Comparison of ENCODE assay signal across 22 cellular contexts in the genomic region with DNA sequence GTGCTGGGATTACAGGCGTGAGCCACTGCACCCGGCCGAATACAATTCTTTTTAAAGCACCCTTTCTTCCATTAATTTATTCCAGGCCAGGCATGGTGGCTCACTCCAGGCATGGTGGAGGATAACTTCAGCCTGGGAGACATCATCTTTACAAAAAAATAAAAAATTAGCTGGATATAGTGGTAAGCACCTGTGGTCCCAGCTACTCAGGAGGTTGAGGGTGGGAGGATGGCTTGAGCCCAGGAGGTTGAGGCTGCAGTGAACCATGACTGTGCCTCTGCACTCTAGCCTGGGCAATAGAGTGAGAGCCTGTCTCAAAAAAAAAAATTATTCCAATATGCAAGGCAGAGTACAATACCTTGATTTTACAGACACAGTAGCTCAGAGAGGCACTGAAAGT.
"Had no signal": no experiment of that assay in that cellular context is flagged by ENCODE, and none has a peak within 500 bp of the region (broad histone marks: within the 10 kb centered on the region; RNA-seq: fewer than 3 reads in every experiment).

No MANE protein-coding gene starts in this region.

- H3K27ac ChIP-seq: adrenal gland, breast epithelium, neutrophil, pancreas, psoas muscle, right atrium auricular region, thyroid gland had no signal

- ATAC-seq: heart left ventricle; naive thymus-derived CD8-positive, alpha-beta T cell; pancreas; psoas muscle had no signal

- H3K4me3 ChIP-seq: adrenal gland, ascending aorta, breast epithelium, heart left ventricle, pancreas, psoas muscle, right atrium auricular region, thyroid gland had no signal

- H3K27ac Mint-ChIP-seq: stimulated activated naive CD8-positive, alpha-beta T cell treated with anti-CD3 and anti-CD28 coated beads, Interleukin-15, Interleukin-2, amounts not matched to agents 100 ng/mL and 50 ng/mL, for 24 hours had no signal

- H3K4me3 Mint-ChIP-seq: activated CD4-positive, alpha-beta memory T cell treated with anti-CD3 and anti-CD28 coated beads for 36 hours; central memory CD8-positive, alpha-beta T cell; naive thymus-derived CD8-positive, alpha-beta T cell; stimulated activated naive CD8-positive, alpha-beta T cell treated with anti-CD3 and anti-CD28 coated beads, Interleukin-15, Interleukin-2, amounts not matched to agents 100 ng/mL and 50 ng/mL, for 24 hours; T-helper 1 cell treated with Interleukin-12 subunit alpha and Interleukin-12 subunit beta and Interleukin-4 antibody, amounts not matched to agents 30 μg/mL and 1 μg/mL, for 36 hours had no signal

- DNase-seq: activated CD4-positive, alpha-beta memory T cell treated with anti-CD3 and anti-CD28 coated beads for 36 hours; activated CD4-positive, alpha-beta T cell treated with anti-CD3 and anti-CD28 coated beads for 48 hours; activated CD4-positive, CD25-positive, alpha-beta regulatory T cell; activated effector memory CD4-positive, alpha-beta T cell treated with anti-CD3 and anti-CD28 coated beads, Interleukin-2, amount 50 U/mL, for 16 hours; activated naive CD4-positive, alpha-beta T cell treated with anti-CD3 and anti-CD28 coated beads, Interleukin-2, amount 50 U/mL, for 16 hours; adrenal gland; effector memory CD4-positive, alpha-beta T cell; naive thymus-derived CD8-positive, alpha-beta T cell; pancreas; psoas muscle; stimulated activated CD4-positive, alpha-beta T cell treated with anti-CD3 and anti-CD28 coated beads, Interleukin-4, amount 100 ng/mL, for 24 hours; substantia nigra; T1000; thyroid gland had no signal

- H3K36me3 ChIP-seq: breast epithelium, pancreas had no signal

- H3K27me3 ChIP-seq: adrenal gland, ascending aorta, breast epithelium, heart left ventricle, neutrophil, pancreas, right atrium auricular region, thyroid gland had no signal

- H3K9me3 Mint-ChIP-seq: activated CD4-positive, alpha-beta memory T cell treated with anti-CD3 and anti-CD28 coated beads for 36 hours; central memory CD8-positive, alpha-beta T cell; naive thymus-derived CD8-positive, alpha-beta T cell; stimulated activated naive CD8-positive, alpha-beta T cell treated with anti-CD3 and anti-CD28 coated beads, Interleukin-15, Interleukin-2, amounts not matched to agents 100 ng/mL and 50 ng/mL, for 24 hours; T-helper 1 cell treated with Interleukin-12 subunit alpha and Interleukin-12 subunit beta and Interleukin-4 antibody, amounts not matched to agents 30 μg/mL and 1 μg/mL, for 36 hours had no signal

- H3K4me1 ChIP-seq: adrenal gland, breast epithelium, pancreas, psoas muscle, right atrium auricular region, thyroid gland had no signal

- H3K27me3 Mint-ChIP-seq: activated CD4-positive, alpha-beta memory T cell treated with anti-CD3 and anti-CD28 coated beads for 36 hours; central memory CD8-positive, alpha-beta T cell; naive thymus-derived CD8-positive, alpha-beta T cell; stimulated activated naive CD8-positive, alpha-beta T cell treated with anti-CD3 and anti-CD28 coated beads, Interleukin-15, Interleukin-2, amounts not matched to agents 100 ng/mL and 50 ng/mL, for 24 hours had no signal

- H3K9me3 ChIP-seq: adrenal gland, ascending aorta, breast epithelium, heart left ventricle, neutrophil, pancreas, psoas muscle, right atrium auricular region, thyroid gland had no signal
